In the genomic region with DNA sequence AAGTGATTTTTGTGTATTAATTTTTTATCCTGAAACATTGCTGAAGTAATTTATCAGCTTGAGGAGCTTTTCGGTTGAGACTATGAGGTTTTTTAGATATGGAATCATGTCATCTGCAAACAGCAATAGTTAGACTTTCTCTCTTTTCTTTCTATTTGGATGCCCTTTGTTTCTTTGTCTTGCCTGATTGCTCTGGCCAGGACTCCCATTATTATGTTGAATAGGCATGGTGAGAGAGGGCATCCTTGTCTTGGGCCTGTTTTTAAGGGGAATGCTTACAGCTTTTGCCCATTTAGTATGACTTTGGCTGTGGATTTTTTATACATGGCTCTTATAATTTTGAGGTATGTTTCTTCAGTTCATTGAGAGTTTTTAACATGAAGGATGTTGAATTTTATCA, we compare ENCODE assay signal across 40 cellular contexts.
"Had no signal": no experiment of that assay in that cellular context is flagged by ENCODE, and none has a peak within 500 bp of the region (broad histone marks: within the 10 kb centered on the region; RNA-seq: fewer than 3 reads in every experiment).

No MANE protein-coding gene starts in this region.

- H3K27me3 ChIP-seq: adrenal gland, ascending aorta, body of pancreas, brain microvascular endothelial cell, breast epithelium, cardiac muscle cell had no signal

- FAIRE-seq: astrocyte, bronchial epithelial cell, colon had no signal

- H3K4me3 ChIP-seq: adrenal gland, ascending aorta, body of pancreas, breast epithelium, cardiac muscle cell had no signal

- H3K27ac Mint-ChIP-seq: activated naive CD4-positive, alpha-beta T cell treated with anti-CD3 and anti-CD28 coated beads for 36 hours; activated naive CD4-positive, alpha-beta T cell treated with anti-CD3 and anti-CD28 coated beads, Interleukin-2, amount 10 ng/mL, durations not matched to agents 7 days and 5 days; activated naive CD4-positive, alpha-beta T cell treated with anti-CD3 and anti-CD28 coated beads, Interleukin-2, amount 50 U/mL, for 24 hours; activated naive CD4-positive, alpha-beta T cell treated with anti-CD3 and anti-CD28 coated beads, Interleukin-2, amount 50 U/mL, for 72 hours; activated naive CD8-positive, alpha-beta T cell; activated naive CD8-positive, alpha-beta T cell treated with anti-CD3 and anti-CD28 coated beads for 36 hours; activated naive CD8-positive, alpha-beta T cell treated with anti-CD3 and anti-CD28 coated beads, Interleukin-2, amount 10 ng/mL, durations not matched to agents 7 days and 5 days; activated naive CD8-positive, alpha-beta T cell treated with anti-CD3 and anti-CD28 coated beads, Interleukin-2, amount 50 U/mL, for 24 hours; activated T-cell treated with anti-CD3 and anti-CD28 coated beads, Interleukin-2, amount 50 U/mL, for 24 hours; activated T-cell treated with anti-CD3 and anti-CD28 coated beads, Interleukin-2, amount 50 U/mL, for 72 hours; activated T-helper 1 cell treated with anti-CD3 and anti-CD28 coated beads, Interleukin-12 subunit alpha, Interleukin-12 subunit beta, Interleukin-2, Interleukin-4 antibody, amounts not matched to agents 30 ng/mL and 10 ng/mL and 1 ng/mL, durations not matched to agents 14 hours and 24 hours and 36 hours; activated T-helper 17 cell treated with anti-CD3 and anti-CD28 coated beads, Interleukin-2, amount 50 U/mL, for 72 hours; activated T-helper 2 cell treated with anti-CD3 and anti-CD28 coated beads, Interferon-gamma antibody, Interleukin-2, Interleukin-4, amounts not matched to agents 10 μg/mL and 5 μg/mL and 100 μg/mL, durations not matched to agents 14 hours and 24 hours and 36 hours; brain had no signal

- H3K9me3 Mint-ChIP-seq: activated naive CD4-positive, alpha-beta T cell treated with anti-CD3 and anti-CD28 coated beads, Interleukin-2, amount 50 U/mL, for 24 hours had no signal

- H3K9me3 ChIP-seq: adrenal gland, ascending aorta, body of pancreas, breast epithelium had no signal

- H3K4me1 Mint-ChIP-seq: activated naive CD4-positive, alpha-beta T cell treated with anti-CD3 and anti-CD28 coated beads, Interleukin-2, amount 10 ng/mL, durations not matched to agents 7 days and 5 days; activated naive CD4-positive, alpha-beta T cell treated with anti-CD3 and anti-CD28 coated beads, Interleukin-2, amount 50 U/mL, for 24 hours; activated naive CD8-positive, alpha-beta T cell treated with anti-CD3 and anti-CD28 coated beads for 36 hours; activated naive CD8-positive, alpha-beta T cell treated with anti-CD3 and anti-CD28 coated beads, Interleukin-2, amount 10 ng/mL, durations not matched to agents 7 days and 5 days; activated naive CD8-positive, alpha-beta T cell treated with anti-CD3 and anti-CD28 coated beads, Interleukin-2, amount 50 U/mL, for 24 hours; activated T-helper 17 cell treated with anti-CD3 and anti-CD28 coated beads, Interleukin-2, amount 50 U/mL, for 72 hours; brain; central memory CD8-positive, alpha-beta T cell had no signal

- H3K27me3 Mint-ChIP-seq: activated naive CD4-positive, alpha-beta T cell treated with anti-CD3 and anti-CD28 coated beads, Interleukin-2, amount 10 ng/mL, durations not matched to agents 7 days and 5 days; activated naive CD4-positive, alpha-beta T cell treated with anti-CD3 and anti-CD28 coated beads, Interleukin-2, amount 50 U/mL, for 24 hours; activated naive CD8-positive, alpha-beta T cell; activated naive CD8-positive, alpha-beta T cell treated with anti-CD3 and anti-CD28 coated beads for 36 hours; activated naive CD8-positive, alpha-beta T cell treated with anti-CD3 and anti-CD28 coated beads, Interleukin-2, amount 10 ng/mL, durations not matched to agents 7 days and 5 days; activated naive CD8-positive, alpha-beta T cell treated with anti-CD3 and anti-CD28 coated beads, Interleukin-2, amount 50 U/mL, for 24 hours; activated T-cell treated with anti-CD3 and anti-CD28 coated beads, Interleukin-2, amount 50 U/mL, for 24 hours; activated T-helper 17 cell treated with anti-CD3 and anti-CD28 coated beads, Interleukin-2, amount 50 U/mL, for 72 hours; brain; central memory CD8-positive, alpha-beta T cell had no signal

- H3K4me1 ChIP-seq: adrenal gland, ascending aorta, body of pancreas, breast epithelium had no signal

- DNase-seq: activated effector memory CD4-positive, alpha-beta T cell treated with anti-CD3 and anti-CD28 coated beads, Interleukin-2, amount 50 U/mL, for 16 hours; activated effector memory CD4-positive, alpha-beta T cell treated with Interleukin-2 at 50 U/mL for 16 hours; activated gamma-delta T cell; activated gamma-delta T cell treated with Interleukin-2 at 50 U/mL for 16 hours; activated naive CD4-positive, alpha-beta T cell; activated naive CD4-positive, alpha-beta T cell treated with anti-CD3 and anti-CD28 coated beads for 36 hours; activated naive CD4-positive, alpha-beta T cell treated with anti-CD3 and anti-CD28 coated beads, Interleukin-2, amount 10 ng/mL, durations not matched to agents 7 days and 5 days; activated naive CD4-positive, alpha-beta T cell treated with anti-CD3 and anti-CD28 coated beads, Interleukin-2, amount 50 U/mL, for 16 hours; activated naive CD4-positive, alpha-beta T cell treated with Interleukin-2 at 50 U/mL for 16 hours; activated naive CD8-positive, alpha-beta T cell treated with anti-CD3 and anti-CD28 coated beads for 36 hours; activated naive CD8-positive, alpha-beta T cell treated with anti-CD3 and anti-CD28 coated beads, Interleukin-2, amount 10 ng/mL, durations not matched to agents 7 days and 5 days; activated naive CD8-positive, alpha-beta T cell treated with anti-CD3 and anti-CD28 coated beads, Interleukin-2, amount 50 U/mL, for 24 hours; activated T-cell treated with anti-CD3 and anti-CD28 coated beads, Interleukin-2, amount 50 U/mL, for 1 hour; activated T-cell treated with anti-CD3 and anti-CD28 coated beads, Interleukin-2, amount 50 U/mL, for 24 hours; activated T-cell treated with anti-CD3 and anti-CD28 coated beads, Interleukin-2, amount 50 U/mL, for 4 hours; activated T-cell treated with anti-CD3 and anti-CD28 coated beads, Interleukin-2, amount 50 U/mL, for 48 hours; activated T-cell treated with anti-CD3 and anti-CD28 coated beads, Interleukin-2, amount 50 U/mL, for 72 hours; adrenal gland; amniotic stem cell; amygdala; anterior cingulate cortex; aorta; body of pancreas; brain microvascular endothelial cell; central memory CD4-positive, alpha-beta T cell; cerebellar nuclear complex had no signal

- H3K36me3 ChIP-seq: adrenal gland, ascending aorta, brain microvascular endothelial cell, breast epithelium, cardiac muscle cell had no signal

- H3K36me3 Mint-ChIP-seq: activated naive CD4-positive, alpha-beta T cell treated with anti-CD3 and anti-CD28 coated beads, Interleukin-2, amount 10 ng/mL, durations not matched to agents 7 days and 5 days; activated naive CD4-positive, alpha-beta T cell treated with anti-CD3 and anti-CD28 coated beads, Interleukin-2, amount 50 U/mL, for 24 hours; activated naive CD4-positive, alpha-beta T cell treated with anti-CD3 and anti-CD28 coated beads, Interleukin-2, amount 50 U/mL, for 72 hours; activated naive CD8-positive, alpha-beta T cell; activated naive CD8-positive, alpha-beta T cell treated with anti-CD3 and anti-CD28 coated beads for 36 hours; activated naive CD8-positive, alpha-beta T cell treated with anti-CD3 and anti-CD28 coated beads, Interleukin-2, amount 10 ng/mL, durations not matched to agents 7 days and 5 days; brain had no signal

- H3K4me3 Mint-ChIP-seq: activated naive CD4-positive, alpha-beta T cell treated with anti-CD3 and anti-CD28 coated beads for 36 hours; activated naive CD4-positive, alpha-beta T cell treated with anti-CD3 and anti-CD28 coated beads, Interleukin-2, amount 10 ng/mL, durations not matched to agents 7 days and 5 days; activated naive CD4-positive, alpha-beta T cell treated with anti-CD3 and anti-CD28 coated beads, Interleukin-2, amount 50 U/mL, for 24 hours; activated naive CD8-positive, alpha-beta T cell; activated naive CD8-positive, alpha-beta T cell treated with anti-CD3 and anti-CD28 coated beads for 36 hours; activated naive CD8-positive, alpha-beta T cell treated with anti-CD3 and anti-CD28 coated beads, Interleukin-2, amount 10 ng/mL, durations not matched to agents 7 days and 5 days; activated naive CD8-positive, alpha-beta T cell treated with anti-CD3 and anti-CD28 coated beads, Interleukin-2, amount 50 U/mL, for 24 hours; activated T-cell treated with anti-CD3 and anti-CD28 coated beads, Interleukin-2, amount 50 U/mL, for 24 hours; activated T-cell treated with anti-CD3 and anti-CD28 coated beads, Interleukin-2, amount 50 U/mL, for 4 hours; activated T-cell treated with anti-CD3 and anti-CD28 coated beads, Interleukin-2, amount 50 U/mL, for 72 hours; activated T-helper 1 cell treated with anti-CD3 and anti-CD28 coated beads, Interleukin-12 subunit alpha, Interleukin-12 subunit beta, Interleukin-2, Interleukin-4 antibody, amounts not matched to agents 30 ng/mL and 10 ng/mL and 1 ng/mL, durations not matched to agents 14 hours and 24 hours and 36 hours; activated T-helper 17 cell treated with anti-CD3 and anti-CD28 coated beads, Interleukin-2, amount 50 U/mL, for 72 hours; brain; central memory CD8-positive, alpha-beta T cell had no signal

- ATAC-seq: activated naive CD4-positive, alpha-beta T cell treated with anti-CD3 and anti-CD28 coated beads, Interleukin-2, amount 50 U/mL, for 72 hours; activated naive CD8-positive, alpha-beta T cell treated with anti-CD3 and anti-CD28 coated beads, Interleukin-2, amount 50 U/mL, for 24 hours; activated T-cell treated with anti-CD3 and anti-CD28 coated beads, Interleukin-2, amount 50 U/mL, for 4 hours; activated T-cell treated with anti-CD3 and anti-CD28 coated beads, Interleukin-2, amount 50 U/mL, for 72 hours; activated T-helper 17 cell treated with anti-CD3 and anti-CD28 coated beads, Interleukin-2, amount 50 U/mL, for 72 hours; body of pancreas had no signal

- H3K27ac ChIP-seq: adrenal gland, ascending aorta, body of pancreas, brain microvascular endothelial cell, breast epithelium, cardiac muscle cell had no signal
